1 cellular context compared by ENCODE assay signal in the genomic region with DNA sequence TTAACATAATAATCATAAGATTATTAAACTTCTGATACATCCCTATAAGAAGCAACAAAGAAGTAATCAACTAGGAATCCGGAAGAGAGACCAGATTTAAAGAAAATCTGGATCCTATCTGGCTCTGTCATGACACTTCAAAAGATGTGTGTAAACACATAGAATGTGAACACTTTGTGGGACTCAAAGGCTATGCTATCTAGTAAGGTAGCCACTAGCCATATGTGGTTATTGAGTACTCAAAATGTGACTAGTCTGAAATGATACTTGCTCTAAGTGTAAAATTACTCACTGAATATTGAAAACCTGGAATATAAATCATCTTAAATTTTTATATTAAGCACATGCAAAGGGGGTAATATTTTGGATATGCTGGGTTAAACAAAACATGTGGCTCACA.
TF ChIP-seq lines count a peak whose summit lies in the region.

No MANE protein-coding gene starts in this region.

TF ChIP-seq in IMR-90, 13 proteins besides CTCF, POLR2A, EP300 and RAD21:
- TF ChIP-seq, protein P1, sequence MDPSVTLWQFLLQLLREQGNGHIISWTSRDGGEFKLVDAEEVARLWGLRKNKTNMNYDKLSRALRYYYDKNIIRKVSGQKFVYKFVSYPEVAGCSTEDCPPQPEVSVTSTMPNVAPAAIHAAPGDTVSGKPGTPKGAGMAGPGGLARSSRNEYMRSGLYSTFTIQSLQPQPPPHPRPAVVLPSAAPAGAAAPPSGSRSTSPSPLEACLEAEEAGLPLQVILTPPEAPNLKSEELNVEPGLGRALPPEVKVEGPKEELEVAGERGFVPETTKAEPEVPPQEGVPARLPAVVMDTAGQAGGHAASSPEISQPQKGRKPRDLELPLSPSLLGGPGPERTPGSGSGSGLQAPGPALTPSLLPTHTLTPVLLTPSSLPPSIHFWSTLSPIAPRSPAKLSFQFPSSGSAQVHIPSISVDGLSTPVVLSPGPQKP (IDR thresholded peaks at IDR 0.05; ENCODE audit: borderline replicate concordance, low read depth, low read length), result no peak
- no peak for TF ChIP-seq CEBPB (IDR thresholded peaks at IDR 0.05; ENCODE audit: low read depth, low read length)
- TF ChIP-seq FOS (IDR thresholded peaks at IDR 0.05; ENCODE audit: low read depth, low read length), result no peak
- TF ChIP-seq MAFK (IDR thresholded peaks at IDR 0.05; ENCODE audit: low read depth, low read length), result no peak
- TF ChIP-seq BHLHE40 (IDR thresholded peaks at IDR 0.05; ENCODE audit: low read depth, low read length), result no peak
- no peak for TF ChIP-seq MXI1 (IDR thresholded peaks at IDR 0.05; ENCODE audit: borderline replicate concordance, low read depth, low read length)
